ENCODE assay signal across 31 cellular contexts in the genomic region with DNA sequence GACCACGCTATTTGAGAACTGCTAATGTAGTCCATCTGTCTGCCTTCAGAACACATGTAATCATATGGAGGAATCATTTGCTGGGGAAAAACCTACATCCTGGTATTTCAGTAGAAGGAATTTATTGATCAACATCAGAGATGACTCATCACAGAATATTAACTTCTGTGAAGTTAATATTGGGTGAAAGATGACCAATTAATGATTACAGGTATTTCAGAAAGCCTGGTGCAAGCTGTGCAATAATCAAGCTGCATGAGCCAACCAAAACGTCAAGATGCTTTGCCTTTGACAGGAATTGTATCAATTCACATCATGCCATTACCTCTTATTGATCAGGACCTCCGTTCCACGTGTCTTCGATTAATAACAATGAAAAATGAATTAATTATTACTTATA.
"Had no signal": no experiment of that assay in that cellular context is flagged by ENCODE, and none has a peak within 500 bp of the region (broad histone marks: within the 10 kb centered on the region; RNA-seq: fewer than 3 reads in every experiment).

No MANE protein-coding gene starts in this region.

- H3K36me3 Mint-ChIP-seq: activated CD4-positive, alpha-beta memory T cell treated with anti-CD3 and anti-CD28 coated beads for 36 hours; activated CD8-positive, alpha-beta memory T cell treated with anti-CD3 and anti-CD28 coated beads, Interleukin-2, amount 10 ng/mL, durations not matched to agents 7 days and 5 days; activated naive CD4-positive, alpha-beta T cell treated with anti-CD3 and anti-CD28 coated beads, Interleukin-2, amount 50 U/mL, for 24 hours; activated naive CD8-positive, alpha-beta T cell treated with anti-CD3 and anti-CD28 coated beads for 36 hours; brain had no signal

- H3K27ac ChIP-seq: adrenal gland, breast epithelium, cardiac muscle cell, colonic mucosa had no signal

- DNase-seq: activated CD4-positive, alpha-beta memory T cell treated with anti-CD3 and anti-CD28 coated beads for 36 hours; activated CD4-positive, alpha-beta T cell treated with anti-CD3 and anti-CD28 coated beads for 36 hours; activated CD4-positive, alpha-beta T cell treated with anti-CD3 and anti-CD28 coated beads, Interleukin-2, amount 10 ng/mL, durations not matched to agents 24 days and 14 days; activated CD4-positive, CD25-positive, alpha-beta regulatory T cell; activated CD4-positive, CD25-positive, alpha-beta regulatory T cell treated with anti-CD3 and anti-CD28 coated beads, Interleukin-2, amount 50 U/mL, for 72 hours; activated CD8-positive, alpha-beta memory T cell treated with anti-CD3 and anti-CD28 coated beads, Interleukin-2, amount 10 ng/mL, durations not matched to agents 7 days and 5 days; activated CD8-positive, alpha-beta memory T cell treated with anti-CD3 and anti-CD28 coated beads, Interleukin-2, amount 50 U/mL, for 4 hours; activated CD8-positive, alpha-beta T cell treated with anti-CD3 and anti-CD28 coated beads, Interleukin-2, amount 10 ng/mL, durations not matched to agents 7 days and 5 days; activated effector memory CD4-positive, alpha-beta T cell treated with anti-CD3 and anti-CD28 coated beads, Interleukin-2, amount 50 U/mL, for 16 hours; activated naive CD4-positive, alpha-beta T cell treated with anti-CD3 and anti-CD28 coated beads for 36 hours; activated naive CD8-positive, alpha-beta T cell treated with anti-CD3 and anti-CD28 coated beads for 36 hours; activated naive CD8-positive, alpha-beta T cell treated with anti-CD3 and anti-CD28 coated beads, Interleukin-2, amount 50 U/mL, for 24 hours; activated T-cell treated with anti-CD3 and anti-CD28 coated beads, Interleukin-2, amount 50 U/mL, for 1 hour; activated T-cell treated with anti-CD3 and anti-CD28 coated beads, Interleukin-2, amount 50 U/mL, for 48 hours; adrenal gland; amygdala; aorta; central memory CD4-positive, alpha-beta T cell; cerebellar nuclear complex; colonic mucosa; effector memory CD4-positive, alpha-beta T cell; endodermal cell; foreskin fibroblast; T-helper 2 cell had no signal

- H3K4me1 Mint-ChIP-seq: activated CD4-positive, alpha-beta T cell treated with anti-CD3 and anti-CD28 coated beads for 36 hours; activated naive CD4-positive, alpha-beta T cell treated with anti-CD3 and anti-CD28 coated beads, Interleukin-2, amount 50 U/mL, for 24 hours; activated naive CD8-positive, alpha-beta T cell treated with anti-CD3 and anti-CD28 coated beads for 36 hours; activated naive CD8-positive, alpha-beta T cell treated with anti-CD3 and anti-CD28 coated beads, Interleukin-2, amount 50 U/mL, for 24 hours had no signal

- H3K27me3 ChIP-seq: adrenal gland, breast epithelium, cardiac muscle cell, colonic mucosa had no signal

- H3K27ac Mint-ChIP-seq: activated CD4-positive, alpha-beta memory T cell treated with anti-CD3 and anti-CD28 coated beads for 36 hours; activated CD4-positive, alpha-beta T cell treated with anti-CD3 and anti-CD28 coated beads for 36 hours; activated CD4-positive, alpha-beta T cell treated with anti-CD3 and anti-CD28 coated beads, Interleukin-2, amount 10 ng/mL, durations not matched to agents 24 days and 14 days; activated CD8-positive, alpha-beta memory T cell treated with anti-CD3 and anti-CD28 coated beads, Interleukin-2, amount 10 ng/mL, durations not matched to agents 7 days and 5 days; activated CD8-positive, alpha-beta T cell treated with anti-CD3 and anti-CD28 coated beads, Interleukin-2, amount 10 ng/mL, durations not matched to agents 7 days and 5 days; activated naive CD4-positive, alpha-beta T cell treated with anti-CD3 and anti-CD28 coated beads for 36 hours; activated naive CD4-positive, alpha-beta T cell treated with anti-CD3 and anti-CD28 coated beads, Interleukin-2, amount 50 U/mL, for 24 hours; activated naive CD8-positive, alpha-beta T cell treated with anti-CD3 and anti-CD28 coated beads for 36 hours; activated naive CD8-positive, alpha-beta T cell treated with anti-CD3 and anti-CD28 coated beads, Interleukin-2, amount 50 U/mL, for 24 hours; activated T-helper 1 cell treated with anti-CD3 and anti-CD28 coated beads, Interleukin-12 subunit alpha, Interleukin-12 subunit beta, Interleukin-2, Interleukin-4 antibody, amounts not matched to agents 30 ng/mL and 10 ng/mL and 1 ng/mL, durations not matched to agents 14 hours and 24 hours and 36 hours; activated T-helper 2 cell treated with anti-CD3 and anti-CD28 coated beads, Interferon-gamma antibody, Interleukin-2, Interleukin-4, amounts not matched to agents 10 μg/mL and 5 μg/mL and 100 μg/mL, durations not matched to agents 14 hours and 24 hours and 36 hours; brain; endodermal cell had no signal

- H3K4me3 Mint-ChIP-seq: activated CD4-positive, alpha-beta memory T cell treated with anti-CD3 and anti-CD28 coated beads for 36 hours; activated CD4-positive, alpha-beta T cell treated with anti-CD3 and anti-CD28 coated beads for 36 hours; activated CD4-positive, alpha-beta T cell treated with anti-CD3 and anti-CD28 coated beads, Interleukin-2, amount 10 ng/mL, durations not matched to agents 24 days and 14 days; activated CD8-positive, alpha-beta memory T cell treated with anti-CD3 and anti-CD28 coated beads, Interleukin-2, amount 10 ng/mL, durations not matched to agents 7 days and 5 days; activated CD8-positive, alpha-beta T cell treated with anti-CD3 and anti-CD28 coated beads, Interleukin-2, amount 10 ng/mL, durations not matched to agents 7 days and 5 days; activated naive CD4-positive, alpha-beta T cell treated with anti-CD3 and anti-CD28 coated beads for 36 hours; activated naive CD4-positive, alpha-beta T cell treated with anti-CD3 and anti-CD28 coated beads, Interleukin-2, amount 50 U/mL, for 24 hours; activated naive CD8-positive, alpha-beta T cell treated with anti-CD3 and anti-CD28 coated beads for 36 hours; activated naive CD8-positive, alpha-beta T cell treated with anti-CD3 and anti-CD28 coated beads, Interleukin-2, amount 50 U/mL, for 24 hours; activated T-helper 1 cell treated with anti-CD3 and anti-CD28 coated beads, Interleukin-12 subunit alpha, Interleukin-12 subunit beta, Interleukin-2, Interleukin-4 antibody, amounts not matched to agents 30 ng/mL and 10 ng/mL and 1 ng/mL, durations not matched to agents 14 hours and 24 hours and 36 hours; brain; endodermal cell had no signal

- H3K4me1 ChIP-seq: adrenal gland, breast epithelium, colonic mucosa had no signal

- H3K27me3 Mint-ChIP-seq: activated CD4-positive, alpha-beta memory T cell treated with anti-CD3 and anti-CD28 coated beads for 36 hours; activated CD4-positive, alpha-beta T cell treated with anti-CD3 and anti-CD28 coated beads for 36 hours; activated naive CD4-positive, alpha-beta T cell treated with anti-CD3 and anti-CD28 coated beads, Interleukin-2, amount 50 U/mL, for 24 hours; activated naive CD8-positive, alpha-beta T cell treated with anti-CD3 and anti-CD28 coated beads for 36 hours; activated naive CD8-positive, alpha-beta T cell treated with anti-CD3 and anti-CD28 coated beads, Interleukin-2, amount 50 U/mL, for 24 hours; brain had no signal

- H3K9me3 Mint-ChIP-seq: activated CD4-positive, alpha-beta memory T cell treated with anti-CD3 and anti-CD28 coated beads for 36 hours; activated CD4-positive, alpha-beta T cell treated with anti-CD3 and anti-CD28 coated beads, Interleukin-2, amount 10 ng/mL, durations not matched to agents 24 days and 14 days; activated naive CD4-positive, alpha-beta T cell treated with anti-CD3 and anti-CD28 coated beads for 36 hours; activated naive CD4-positive, alpha-beta T cell treated with anti-CD3 and anti-CD28 coated beads, Interleukin-2, amount 50 U/mL, for 24 hours; activated naive CD8-positive, alpha-beta T cell treated with anti-CD3 and anti-CD28 coated beads for 36 hours; activated naive CD8-positive, alpha-beta T cell treated with anti-CD3 and anti-CD28 coated beads, Interleukin-2, amount 50 U/mL, for 24 hours; activated T-helper 1 cell treated with anti-CD3 and anti-CD28 coated beads, Interleukin-12 subunit alpha, Interleukin-12 subunit beta, Interleukin-2, Interleukin-4 antibody, amounts not matched to agents 30 ng/mL and 10 ng/mL and 1 ng/mL, durations not matched to agents 14 hours and 24 hours and 36 hours; activated T-helper 2 cell treated with anti-CD3 and anti-CD28 coated beads, Interferon-gamma antibody, Interleukin-2, Interleukin-4, amounts not matched to agents 10 μg/mL and 5 μg/mL and 100 μg/mL, durations not matched to agents 14 hours and 24 hours and 36 hours; endodermal cell had no signal

- ATAC-seq: activated CD4-positive, alpha-beta T cell treated with anti-CD3 and anti-CD28 coated beads for 36 hours; activated CD8-positive, alpha-beta memory T cell treated with anti-CD3 and anti-CD28 coated beads, Interleukin-2, amount 10 ng/mL, durations not matched to agents 7 days and 5 days; activated CD8-positive, alpha-beta T cell treated with anti-CD3 and anti-CD28 coated beads, Interleukin-2, amount 10 ng/mL, durations not matched to agents 7 days and 5 days; activated naive CD8-positive, alpha-beta T cell treated with anti-CD3 and anti-CD28 coated beads, Interleukin-2, amount 50 U/mL, for 24 hours; esophagus mucosa had no signal

- H3K4me3 ChIP-seq: adrenal gland, breast epithelium, cardiac muscle cell, colonic mucosa had no signal

- H3K36me3 ChIP-seq: adrenal gland, breast epithelium, cardiac muscle cell, colonic mucosa had no signal

- H3K9me3 ChIP-seq: adrenal gland, breast epithelium, colonic mucosa had no signal
